8 cellular contexts compared by ENCODE assay signal in the genomic region with DNA sequence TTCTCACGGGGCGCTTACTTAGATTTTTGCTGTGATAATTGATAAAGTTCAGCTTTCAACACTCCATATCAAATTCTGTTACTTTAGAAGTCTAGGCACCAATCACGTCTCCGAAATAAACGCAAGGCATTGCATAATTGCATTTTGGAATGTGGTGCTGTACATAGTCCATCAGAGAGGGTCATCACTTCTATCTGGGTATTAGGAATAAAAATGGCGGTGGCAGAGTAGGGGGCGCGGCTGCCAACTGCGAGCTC. TPM values are rescaled to one million over a fixed set of nuclear protein-coding genes. Genes with fewer than 3 reads are reported as not detected.
DNase-seq lines count a peak whose midpoint lies in the region; TF ChIP-seq lines count a peak whose summit lies in the region.

No MANE protein-coding gene starts in this region.

- peaks cover 7% of the 10 kb centered on the region for H3K9me3 Mint-ChIP-seq in activated CD4-positive, alpha-beta T cell treated with anti-CD3 and anti-CD28 coated beads, Interleukin-2, amount 10 ng/mL, durations not matched to agents 24 days and 14 days
- H3K9me3 Mint-ChIP-seq in activated naive CD8-positive, alpha-beta T cell treated with anti-CD3 and anti-CD28 coated beads for 36 hours: no peaks in the 10 kb centered on the region

- no peak for TF ChIP-seq POLR2A in suprapubic skin (IDR thresholded peaks at IDR 0.05)

- 7% methylated on average over 9 of the region's 9 CpGs for WGBS in liver
- 16% methylated on average over 9 of the region's 9 CpGs for WGBS in suprapubic skin

- peaks cover 9 to 37% (median 25%) of the 10 kb centered on the region in 4 donors for H3K4me1 ChIP-seq in liver (ENCODE audit: control insufficient read depth in 4 of 4, insufficient read depth in 4 of 4, low read length in 3 of 4)
- H3K4me1 ChIP-seq in suprapubic skin: peaks cover 85% of the 10 kb centered on the region

- H3K4me3 Mint-ChIP-seq in activated CD4-positive, alpha-beta T cell treated with anti-CD3 and anti-CD28 coated beads, Interleukin-2, amount 10 ng/mL, durations not matched to agents 24 days and 14 days: peak overlapping the region; percentile 98
- peak overlapping the region; percentile 99 for H3K4me3 Mint-ChIP-seq in activated naive CD8-positive, alpha-beta T cell treated with anti-CD3 and anti-CD28 coated beads for 36 hours

- no peak for TF ChIP-seq RAD21 in liver (IDR thresholded peaks at IDR 0.05)

- peak overlapping the region in 2 of 3 donors; percentile 15 to 56 for H3K4me3 ChIP-seq in liver (ENCODE audit: low read depth in 1 of 3, low read length in 3 of 3)
- H3K4me3 ChIP-seq in suprapubic skin: peak overlapping the region; percentile 74

- H3K9me3 ChIP-seq in liver (ENCODE audit: control insufficient read depth in 4 of 4, low read length in 3 of 4) (no peaks in the 10 kb centered on the region), suprapubic skin (no peaks in the 10 kb centered on the region)

- H3K27me3 Mint-ChIP-seq in activated CD4-positive, alpha-beta T cell treated with anti-CD3 and anti-CD28 coated beads, Interleukin-2, amount 10 ng/mL, durations not matched to agents 24 days and 14 days: no peaks in the 10 kb centered on the region
- peaks cover 3% of the 10 kb centered on the region for H3K27me3 Mint-ChIP-seq in activated naive CD8-positive, alpha-beta T cell treated with anti-CD3 and anti-CD28 coated beads for 36 hours

- H3K27ac Mint-ChIP-seq in activated CD4-positive, alpha-beta T cell treated with anti-CD3 and anti-CD28 coated beads, Interleukin-2, amount 10 ng/mL, durations not matched to agents 24 days and 14 days: peak overlapping the region; percentile 100
- H3K27ac Mint-ChIP-seq in activated naive CD8-positive, alpha-beta T cell treated with anti-CD3 and anti-CD28 coated beads for 36 hours: peak overlapping the region; percentile 99

- no peak overlapping the region for H3K9ac ChIP-seq in liver (ENCODE audit: low read depth in 1 of 2, low read length in 2 of 2)

- H3K36me3 ChIP-seq in liver (ENCODE audit: control insufficient read depth in 4 of 4, insufficient read depth in 3 of 4, low read depth in 1 of 4, low read length in 3 of 4): peaks cover 2 to 3% (median 3%) of the 10 kb centered on the region in 4 donors
- H3K36me3 ChIP-seq in suprapubic skin: no peaks in the 10 kb centered on the region

- H3K4me1 Mint-ChIP-seq in activated CD4-positive, alpha-beta T cell treated with anti-CD3 and anti-CD28 coated beads, Interleukin-2, amount 10 ng/mL, durations not matched to agents 24 days and 14 days: peaks cover 31% of the 10 kb centered on the region
- peaks cover 42% of the 10 kb centered on the region for H3K4me1 Mint-ChIP-seq in activated naive CD8-positive, alpha-beta T cell treated with anti-CD3 and anti-CD28 coated beads for 36 hours

- H3K27me3 ChIP-seq in liver (ENCODE audit: control insufficient read depth in 4 of 4, insufficient read depth in 4 of 4, low read length in 3 of 4) (no peaks in the 10 kb centered on the region), suprapubic skin (no peaks in the 10 kb centered on the region)

- intact Hi-C loops in activated CD4-positive, alpha-beta T cell treated with anti-CD3 and anti-CD28 coated beads, Interleukin-2, amount 10 ng/mL, durations not matched to agents 24 days and 14 days (cut with micrococcal nuclease): loop anchor here (1.0 to 10.0 kb wide), 4 partner anchors 79 to 359 kb away; partner anchors contain the start of genes ALAS1, PBRM1 and STIMATE

- H3K27ac ChIP-seq in liver (ENCODE audit: low read depth in 1 of 2, low read length in 2 of 2) (no peak overlapping the region), suprapubic skin (no peak overlapping the region)

- TF ChIP-seq EP300 in suprapubic skin (IDR thresholded peaks at IDR 0.05): no peak

- TF ChIP-seq CTCF in liver (IDR thresholded peaks at IDR 0.05; ENCODE audit: low read depth, low read length, missing input control): no peak
- TF ChIP-seq CTCF in suprapubic skin (IDR thresholded peaks at IDR 0.05): no peak

- H3K36me3 Mint-ChIP-seq in activated CD4-positive, alpha-beta T cell treated with anti-CD3 and anti-CD28 coated beads, Interleukin-2, amount 10 ng/mL, durations not matched to agents 24 days and 14 days (ENCODE audit: low read depth): peaks cover 24% of the 10 kb centered on the region
- H3K36me3 Mint-ChIP-seq in activated naive CD8-positive, alpha-beta T cell treated with anti-CD3 and anti-CD28 coated beads for 36 hours: peaks cover 30% of the 10 kb centered on the region

- DNase-seq in activated CD4-positive, alpha-beta T cell treated with anti-CD3 and anti-CD28 coated beads, Interleukin-2, amount 10 ng/mL, durations not matched to agents 24 days and 14 days: no peak
- DNase-seq in activated CD4-positive, alpha-beta T cell treated with anti-CD3 and anti-CD28 coated beads, Interleukin-2, amount 50 U/mL, for 48 hours: no peak
- DNase-seq in activated naive CD8-positive, alpha-beta T cell treated with anti-CD3 and anti-CD28 coated beads for 36 hours: no peak
- DNase-seq in suprapubic skin (ENCODE audit: low spot score in 2 of 2) (no peak), anterior cingulate cortex (lab: John Stamatoyannopoulos, UW) (no peak), globus pallidus (ENCODE audit: low spot score) (no peak), activated gamma-delta T cell (lab: John Stamatoyannopoulos, UW) (no peak)

TF ChIP-seq in liver, 16 proteins besides CTCF, POLR2A, EP300 and RAD21:
- TF ChIP-seq SP1 (IDR thresholded peaks at IDR 0.05) (no peak), FOXA1 (IDR thresholded peaks at IDR 0.05) (no peak), TAF1 (conservative IDR thresholded peaks at IDR 0.05) (no peak), FOXA2 (IDR thresholded peaks at IDR 0.05) (no peak), NR2F2 (IDR thresholded peaks at IDR 0.05) (peak; percentile 3), HNF4A (conservative IDR thresholded peaks at IDR 0.05) (no peak), GABPA (IDR thresholded peaks at IDR 0.05 in 1 of 2, conservative IDR thresholded peaks at IDR 0.05 in 1 of 2) (no peak), EGR1 (IDR thresholded peaks at IDR 0.05; ENCODE audit: low read depth in 2 of 2) (no peak), ATF3 (IDR thresholded peaks at IDR 0.05) (no peak), YY1 (IDR thresholded peaks at IDR 0.05) (peak; percentile 74)
- TF ChIP-seq, protein P1, sequence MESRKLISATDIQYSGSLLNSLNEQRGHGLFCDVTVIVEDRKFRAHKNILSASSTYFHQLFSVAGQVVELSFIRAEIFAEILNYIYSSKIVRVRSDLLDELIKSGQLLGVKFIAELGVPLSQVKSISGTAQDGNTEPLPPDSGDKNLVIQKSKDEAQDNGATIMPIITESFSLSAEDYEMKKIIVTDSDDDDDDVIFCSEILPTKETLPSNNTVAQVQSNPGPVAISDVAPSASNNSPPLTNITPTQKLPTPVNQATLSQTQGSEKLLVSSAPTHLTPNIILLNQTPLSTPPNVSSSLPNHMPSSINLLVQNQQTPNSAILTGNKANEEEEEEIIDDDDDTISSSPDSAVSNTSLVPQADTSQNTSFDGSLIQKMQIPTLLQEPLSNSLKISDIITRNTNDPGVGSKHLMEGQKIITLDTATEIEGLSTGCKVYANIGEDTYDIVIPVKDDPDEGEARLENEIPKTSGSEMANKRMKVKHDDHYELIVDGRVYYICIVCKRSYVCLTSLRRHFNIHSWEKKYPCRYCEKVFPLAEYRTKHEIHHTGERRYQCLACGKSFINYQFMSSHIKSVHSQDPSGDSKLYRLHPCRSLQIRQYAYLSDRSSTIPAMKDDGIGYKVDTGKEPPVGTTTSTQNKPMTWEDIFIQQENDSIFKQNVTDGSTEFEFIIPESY (IDR thresholded peaks at IDR 0.05): no peak

RNA-seq across cellular contexts. Expression of gene UQCC5, which starts 0.4 kb away (rescaled TPM):
- total RNA-seq in activated CD4-positive, alpha-beta T cell treated with anti-CD3 and anti-CD28 coated beads, Interleukin-2, amount 10 ng/mL, durations not matched to agents 24 days and 14 days: 13.8 TPM in 2 replicates
- 10 to 100 TPM; 23.4 to 23.6 TPM for total RNA-seq in activated naive CD8-positive, alpha-beta T cell treated with anti-CD3 and anti-CD28 coated beads for 36 hours
- total RNA-seq in liver: 1 to 10 TPM; 3.3 to 8.5 TPM
- polyA plus RNA-seq in liver: 10 to 100 TPM in 1 of 2 donors, 1 to 10 TPM in 1; 5.1 to 39.9 TPM
- 1 to 10 TPM in 2 of 4 donors, under 1 TPM in 2; 0.68 to 4.0 (median 1.2) TPM for total RNA-seq in suprapubic skin

RNA-seq across cellular contexts. Expression of gene NT5DC2, which starts 2.4 kb away (rescaled TPM):
- total RNA-seq in activated CD4-positive, alpha-beta T cell treated with anti-CD3 and anti-CD28 coated beads, Interleukin-2, amount 10 ng/mL, durations not matched to agents 24 days and 14 days: 75.6 and 76.9 TPM in 2 replicates
- 10 to 100 TPM; 66.6 to 73.4 TPM for total RNA-seq in activated naive CD8-positive, alpha-beta T cell treated with anti-CD3 and anti-CD28 coated beads for 36 hours
- total RNA-seq in liver (10 to 100 TPM in 1 of 2 donors, 1 to 10 TPM in 1; 2.8 to 20.9 TPM), suprapubic skin (10 to 100 TPM; 51.8 to 68.7 (median 63.3) TPM)
- polyA plus RNA-seq in liver: 1 to 10 TPM; 3.0 to 3.2 TPM

RNA-seq across cellular contexts. Expression of gene STAB1, which starts 40.9 kb away (rescaled TPM):
- 0.07 TPM in 1 of 2 replicates, not detected in the other for total RNA-seq in activated CD4-positive, alpha-beta T cell treated with anti-CD3 and anti-CD28 coated beads, Interleukin-2, amount 10 ng/mL, durations not matched to agents 24 days and 14 days
- under 1 TPM; 0.08 to 0.10 TPM for total RNA-seq in activated naive CD8-positive, alpha-beta T cell treated with anti-CD3 and anti-CD28 coated beads for 36 hours
- 100 to 1,000 TPM in 1 of 2 donors, 10 to 100 TPM in 1; 43.0 to 198 TPM for total RNA-seq in liver
- polyA plus RNA-seq in liver: 10 to 100 TPM; 42.0 to 99.9 TPM
- total RNA-seq in suprapubic skin: 10 to 100 TPM in 2 of 4 donors, 1 to 10 TPM in 2; 5.3 to 21.1 (median 14.3) TPM
